1 cellular context compared by ENCODE assay signal in genomic region chr5:220008-220407, GRCh38.
TF ChIP-seq lines count a peak whose summit lies in the region.

No MANE protein-coding gene starts in this region.

TF ChIP-seq in GM12878, 131 proteins besides CTCF, POLR2A, EP300 and RAD21:
- no peak for TF ChIP-seq IKZF1 (conservative IDR thresholded peaks at IDR 0.05)
- TF ChIP-seq ASH2L (IDR thresholded peaks at IDR 0.05; ENCODE audit: borderline replicate concordance, low read depth): peak; percentile 80; the same call in 1 of the 2 replicates
- TF ChIP-seq FOXK2 (IDR thresholded peaks at IDR 0.05): peak; percentile 23; the same call in 1 of the 2 replicates
- TF ChIP-seq SIN3A (IDR thresholded peaks at IDR 0.05; ENCODE audit: low read depth, low read length): 0 out of 2 replicates have a peak, but pooled peaks have one; percentile 35
TF ChIP-seq in GM12878: peak in this region for 3.
